1 cellular context compared by ENCODE assay signal in genomic region chr3:15513810-15514662, GRCh38.
TF ChIP-seq lines count a peak whose summit lies in the region.

No MANE protein-coding gene starts in this region.

TF ChIP-seq in GM12878, 131 proteins besides CTCF, POLR2A, EP300 and RAD21:
- TF ChIP-seq ZBTB40 (IDR thresholded peaks at IDR 0.05; ENCODE audit: borderline replicate concordance): no peak
- TF ChIP-seq ZNF24 (IDR thresholded peaks at IDR 0.05): no peak
- TF ChIP-seq CREB1 (IDR thresholded peaks at IDR 0.05; ENCODE audit: low read depth): no peak
- TF ChIP-seq ZNF207 (IDR thresholded peaks at IDR 0.05; ENCODE audit: borderline replicate concordance): no peak
